ENCODE assay signal across 17 cellular contexts in genomic region chr13:68440874-68441273, GRCh38.
A peak's percentile ranks its signal among the peaks of the same experiment; 100 is the strongest.
DNase-seq lines count a peak whose midpoint lies in the region; ATAC-seq, FAIRE-seq and TF ChIP-seq lines count a peak whose summit lies in the region.
"Had no signal": no experiment of that assay in that cellular context is flagged by ENCODE, and none has a peak within 500 bp of the region (broad histone marks: within the 10 kb centered on the region; RNA-seq: fewer than 3 reads in every experiment).

No MANE protein-coding gene starts in this region.

- H3K36me3 ChIP-seq in GM12878 (ENCODE audit: control insufficient read depth in 2 of 2, insufficient read depth in 2 of 2, low read length in 1 of 2) = no peaks in the 10 kb centered on the region

- H2AFZ ChIP-seq in GM12878 (ENCODE audit: control insufficient read depth, low read depth, low read length) = no peak overlapping the region
- H2AFZ ChIP-seq: GM23338 had no signal

- in situ Hi-C loops in GM12878 (cut with MboI) = no loop called here
- in situ Hi-C loops in ACHN (cut with HindIII; ENCODE audit: low pct_ligation_motif_present, low pct_unique_long_range_greater_than_20kb, low sequenced_read_pairs) = no loop called here

- intact Hi-C loops in GM12878 (cut with micrococcal nuclease; ENCODE audit: unreplicated experiment) = no loop called here

- no peak overlapping the region for H3K4me3 ChIP-seq in GM12878
- H3K4me3 ChIP-seq: A549, GM23338 had no signal

- no peak for TF ChIP-seq EP300 in GM12878 (IDR thresholded peaks at IDR 0.05; ENCODE audit: borderline replicate concordance in 1 of 2, control insufficient read depth in 1 of 2, low read depth in 2 of 2, low read length in 2 of 2)

- no peaks in the 10 kb centered on the region for H3K4me1 ChIP-seq in GM12878 (ENCODE audit: control insufficient read depth, insufficient read depth, low read length)
- H3K4me1 ChIP-seq: A549, Caco-2 had no signal

- SMC1A ChIA-PET in GM12878 (lab: Charles Lee; ENCODE audit: uncharacterized antibody, unreplicated experiment) = interaction anchor here (0.6 kb wide), 2 partner anchors 363 to 758 kb away, joined by 3 read pairs; no protein-coding TSS in a partner anchor

- RAD21 ChIA-PET in GM12878 (lab: Charles Lee; ENCODE audit: unreplicated experiment) = no interaction called here

- no peak for FAIRE-seq in GM12878 (lab: Jason Lieb, UNC)
- FAIRE-seq: A549, HepG2, HTR-8/SVneo had no signal

- ATAC-seq in GM19452 (IDR thresholded peaks at IDR 0.05; ENCODE audit: unreplicated experiment) (peak; percentile 50), GM21786 (IDR thresholded peaks at IDR 0.05; ENCODE audit: unreplicated experiment) (peak; percentile 74), HG03175 (IDR thresholded peaks at IDR 0.05; ENCODE audit: unreplicated experiment) (peak; percentile 66), GM12878 (peak; percentile 58; the same call in 2 of the 3 replicates), GM18861 (IDR thresholded peaks at IDR 0.05; ENCODE audit: unreplicated experiment) (no peak)
- ATAC-seq: A549, GM23338, HepG2 had no signal

- CTCF ChIA-PET in GM12878 (lab: Yijun Ruan, JAX) = no interaction called here

- no peak for TF ChIP-seq RAD21 in GM12878 (IDR thresholded peaks at IDR 0.05; ENCODE audit: insufficient read depth, low read depth, low read length)

- TF ChIP-seq POLR2A in GM12878 (IDR thresholded peaks at IDR 0.05; ENCODE audit: low read depth, low read length) = no peak

- no peak overlapping the region for H3K27ac ChIP-seq in GM12878 (ENCODE audit: control insufficient read depth, insufficient read depth)
- H3K27ac ChIP-seq: A549, KMS-11 had no signal

- TF ChIP-seq CTCF in GM12878 (IDR thresholded peaks at IDR 0.05 in 2 of 3, conservative IDR thresholded peaks at IDR 0.05 in 1 of 3; ENCODE audit: control insufficient read depth in 2 of 3, extremely low read depth in 1 of 3, insufficient read depth in 1 of 3, low read depth in 3 of 3, low read length in 3 of 3) = no peak

- POLR2A ChIA-PET in GM12878 (lab: Charles Lee) = no interaction called here

- no peaks in the 10 kb centered on the region for H3K79me2 ChIP-seq in GM12878 (ENCODE audit: control insufficient read depth, insufficient read depth, low read length)

- DNase-seq in GM12878 (ENCODE audit: low read depth, low spot score) (no peak), ACHN (no peak), activated T-cell treated with anti-CD3 and anti-CD28 coated beads for 4 hours (no peak)
- DNase-seq: Caco-2; CD8-positive, alpha-beta memory T cell; DND-41; GDM1; H7 had no signal

- no peak overlapping the region for H3K4me2 ChIP-seq in GM12878 (ENCODE audit: control insufficient read depth, insufficient read depth)
- H3K4me2 ChIP-seq: A549, GM23338, KMS-11 had no signal

- H3K27me3 ChIP-seq in GM12878 (replicated peaks in 1 of 2; ENCODE audit: control insufficient read depth in 2 of 2, insufficient read depth in 2 of 2, low read length in 1 of 2) = no peaks in the 10 kb centered on the region

- BruUV-seq in GM12878 (replicated peaks; lab: Mats Ljungman, UMichigan) = no TSS peak

- no peak overlapping the region for H3K9ac ChIP-seq in GM12878 (ENCODE audit: control insufficient read depth, insufficient read depth, low read length)
- H3K9ac ChIP-seq: KMS-11 had no signal

- H3K9me3 ChIP-seq in GM12878 (replicated peaks; ENCODE audit: control insufficient read depth, insufficient read depth, low read length) = no peaks in the 10 kb centered on the region
- H3K9me3 ChIP-seq: A549, Caco-2 had no signal

- H4K20me1 ChIP-seq in GM12878 (ENCODE audit: control insufficient read depth, insufficient read depth) = no peaks in the 10 kb centered on the region

TF ChIP-seq in GM12878, 131 proteins besides CTCF, POLR2A, EP300 and RAD21:
- no peak for TF ChIP-seq ASH2L (IDR thresholded peaks at IDR 0.05; ENCODE audit: borderline replicate concordance, low read depth)
- TF ChIP-seq SIN3A (IDR thresholded peaks at IDR 0.05; ENCODE audit: low read depth, low read length) = no peak
- TF ChIP-seq NFYA (IDR thresholded peaks at IDR 0.05; ENCODE audit: borderline replicate concordance, low read depth, low read length) = no peak
- no peak for TF ChIP-seq CBX3 (IDR thresholded peaks at IDR 0.05; ENCODE audit: borderline replicate concordance, low read depth)
- TF ChIP-seq, protein P1, sequence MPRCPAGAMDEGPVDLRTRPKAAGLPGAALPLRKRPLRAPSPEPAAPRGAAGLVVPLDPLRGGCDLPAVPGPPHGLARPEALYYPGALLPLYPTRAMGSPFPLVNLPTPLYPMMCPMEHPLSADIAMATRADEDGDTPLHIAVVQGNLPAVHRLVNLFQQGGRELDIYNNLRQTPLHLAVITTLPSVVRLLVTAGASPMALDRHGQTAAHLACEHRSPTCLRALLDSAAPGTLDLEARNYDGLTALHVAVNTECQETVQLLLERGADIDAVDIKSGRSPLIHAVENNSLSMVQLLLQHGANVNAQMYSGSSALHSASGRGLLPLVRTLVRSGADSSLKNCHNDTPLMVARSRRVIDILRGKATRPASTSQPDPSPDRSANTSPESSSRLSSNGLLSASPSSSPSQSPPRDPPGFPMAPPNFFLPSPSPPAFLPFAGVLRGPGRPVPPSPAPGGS (IDR thresholded peaks at IDR 0.05; ENCODE audit: borderline replicate concordance, insufficient read depth, low read depth, low read length, poor library complexity, severe bottlenecking) = no peak
- TF ChIP-seq ZBED1 (IDR thresholded peaks at IDR 0.05; ENCODE audit: borderline replicate concordance) = no peak
- TF ChIP-seq, protein P2, sequence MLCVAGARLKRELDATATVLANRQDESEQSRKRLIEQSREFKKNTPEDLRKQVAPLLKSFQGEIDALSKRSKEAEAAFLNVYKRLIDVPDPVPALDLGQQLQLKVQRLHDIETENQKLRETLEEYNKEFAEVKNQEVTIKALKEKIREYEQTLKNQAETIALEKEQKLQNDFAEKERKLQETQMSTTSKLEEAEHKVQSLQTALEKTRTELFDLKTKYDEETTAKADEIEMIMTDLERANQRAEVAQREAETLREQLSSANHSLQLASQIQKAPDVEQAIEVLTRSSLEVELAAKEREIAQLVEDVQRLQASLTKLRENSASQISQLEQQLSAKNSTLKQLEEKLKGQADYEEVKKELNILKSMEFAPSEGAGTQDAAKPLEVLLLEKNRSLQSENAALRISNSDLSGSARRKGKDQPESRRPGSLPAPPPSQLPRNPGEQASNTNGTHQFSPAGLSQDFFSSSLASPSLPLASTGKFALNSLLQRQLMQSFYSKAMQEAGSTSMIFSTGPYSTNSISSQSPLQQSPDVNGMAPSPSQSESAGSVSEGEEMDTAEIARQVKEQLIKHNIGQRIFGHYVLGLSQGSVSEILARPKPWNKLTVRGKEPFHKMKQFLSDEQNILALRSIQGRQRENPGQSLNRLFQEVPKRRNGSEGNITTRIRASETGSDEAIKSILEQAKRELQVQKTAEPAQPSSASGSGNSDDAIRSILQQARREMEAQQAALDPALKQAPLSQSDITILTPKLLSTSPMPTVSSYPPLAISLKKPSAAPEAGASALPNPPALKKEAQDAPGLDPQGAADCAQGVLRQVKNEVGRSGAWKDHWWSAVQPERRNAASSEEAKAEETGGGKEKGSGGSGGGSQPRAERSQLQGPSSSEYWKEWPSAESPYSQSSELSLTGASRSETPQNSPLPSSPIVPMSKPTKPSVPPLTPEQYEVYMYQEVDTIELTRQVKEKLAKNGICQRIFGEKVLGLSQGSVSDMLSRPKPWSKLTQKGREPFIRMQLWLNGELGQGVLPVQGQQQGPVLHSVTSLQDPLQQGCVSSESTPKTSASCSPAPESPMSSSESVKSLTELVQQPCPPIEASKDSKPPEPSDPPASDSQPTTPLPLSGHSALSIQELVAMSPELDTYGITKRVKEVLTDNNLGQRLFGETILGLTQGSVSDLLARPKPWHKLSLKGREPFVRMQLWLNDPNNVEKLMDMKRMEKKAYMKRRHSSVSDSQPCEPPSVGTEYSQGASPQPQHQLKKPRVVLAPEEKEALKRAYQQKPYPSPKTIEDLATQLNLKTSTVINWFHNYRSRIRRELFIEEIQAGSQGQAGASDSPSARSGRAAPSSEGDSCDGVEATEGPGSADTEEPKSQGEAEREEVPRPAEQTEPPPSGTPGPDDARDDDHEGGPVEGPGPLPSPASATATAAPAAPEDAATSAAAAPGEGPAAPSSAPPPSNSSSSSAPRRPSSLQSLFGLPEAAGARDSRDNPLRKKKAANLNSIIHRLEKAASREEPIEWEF (IDR thresholded peaks at IDR 0.05; ENCODE audit: insufficient replicate concordance, low read depth, low read length) = no peak
- no peak for TF ChIP-seq RELA (IDR thresholded peaks at IDR 0.05; ENCODE audit: borderline replicate concordance, partially characterized antibody)
